Comparison of ENCODE assay signal across 8 cellular contexts in the genomic region with DNA sequence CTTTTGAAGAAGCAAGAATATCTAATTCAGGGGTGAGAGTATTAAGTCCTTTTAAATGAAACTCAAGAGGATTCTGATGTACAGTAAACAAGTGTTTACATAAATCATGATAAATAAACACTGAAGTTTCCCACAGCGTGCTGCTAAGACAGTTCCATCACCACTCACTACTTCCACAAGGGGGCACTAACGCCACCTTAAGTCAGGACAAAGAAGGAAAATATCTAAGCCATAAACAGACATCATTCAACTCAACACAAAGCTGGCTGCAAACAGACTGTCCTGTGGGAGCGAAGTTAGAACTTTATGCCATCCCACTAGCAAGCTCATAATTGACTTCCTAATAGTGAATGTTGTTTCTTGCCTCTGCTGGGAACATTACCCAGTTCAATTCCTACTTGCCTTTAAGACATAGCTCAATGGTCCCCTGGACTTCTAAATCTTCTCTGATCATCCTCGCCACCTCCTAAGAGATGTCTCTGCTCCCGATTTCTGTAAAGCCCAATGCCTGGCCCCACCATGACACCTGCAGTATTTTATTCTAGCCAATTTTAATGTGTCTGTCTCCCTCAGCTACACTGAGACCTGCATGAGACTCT. TPM values are rescaled to one million over a fixed set of nuclear protein-coding genes. Genes with fewer than 3 reads are reported as not detected.
DNase-seq lines count a peak whose midpoint lies in the region; ATAC-seq and TF ChIP-seq lines count a peak whose summit lies in the region.

No MANE protein-coding gene starts in this region.

- H3K79me2 ChIP-seq in osteoblast (ENCODE audit: insufficient read depth, low read length) = peaks cover 15% of the 10 kb centered on the region

- peak overlapping the region; percentile 81 for H3K27ac Mint-ChIP-seq in Calu3 (ENCODE audit: unreplicated experiment)

- H3K4me3 Mint-ChIP-seq in Calu3 (ENCODE audit: low read depth, unreplicated experiment) = no peak overlapping the region

- no TSS peak for BruUV-seq in Calu3 (replicated peaks; lab: Mats Ljungman, UMichigan)

- no peaks in the 10 kb centered on the region for H3K27me3 ChIP-seq in Peyer's patch
- H3K27me3 ChIP-seq in osteoblast (ENCODE audit: insufficient read depth, low read length) = no peaks in the 10 kb centered on the region
- no peaks in the 10 kb centered on the region for H3K27me3 ChIP-seq in upper lobe of right lung

- no peak overlapping the region for H3K27ac ChIP-seq in Peyer's patch
- H3K27ac ChIP-seq in osteoblast (ENCODE audit: low read depth, low read length) = no peak overlapping the region
- H3K27ac ChIP-seq in upper lobe of right lung = no peak overlapping the region

- H3K9me3 ChIP-seq in Peyer's patch = no peaks in the 10 kb centered on the region
- H3K9me3 ChIP-seq in osteoblast (ENCODE audit: low read depth, low read length) = no peaks in the 10 kb centered on the region
- H3K9me3 ChIP-seq in upper lobe of right lung = no peaks in the 10 kb centered on the region

- H3K36me3 Mint-ChIP-seq in Calu3 (ENCODE audit: insufficient read depth, unreplicated experiment) = peaks cover 25% of the 10 kb centered on the region

- peak; percentile 74 for DNase-seq in Calu3
- DNase-seq in Jurkat, Clone E6-1 (ENCODE audit: low read depth, low spot score) = peak; percentile 59
- peak in 2 of 3 donors; percentile 70 to 90 for DNase-seq in Peyer's patch
- peak; percentile 23 for DNase-seq in activated T-helper 1 cell treated with Interleukin-2 at 50 U/mL for 16 hours (ENCODE audit: low read depth)
- peak; percentile 85 for DNase-seq in fibroblast of the conjunctiva (ENCODE audit: low read depth)
- DNase-seq in osteoblast (ENCODE audit: insufficient read length, low spot score, missing footprints) = peak; percentile 78
- no peak for DNase-seq in upper lobe of right lung

- TF ChIP-seq POLR2A in Peyer's patch (IDR thresholded peaks at IDR 0.05) = no peak

- H3K4me3 ChIP-seq in Jurkat, Clone E6-1 (ENCODE audit: low read length) = no peak overlapping the region
- H3K4me3 ChIP-seq in Peyer's patch = no peak overlapping the region
- no peak overlapping the region for H3K4me3 ChIP-seq in osteoblast (ENCODE audit: insufficient read depth, low read length)
- no peak overlapping the region for H3K4me3 ChIP-seq in upper lobe of right lung

- no peaks in the 10 kb centered on the region for H4K20me1 ChIP-seq in osteoblast (ENCODE audit: insufficient read depth, low read length)

- H3K4me1 ChIP-seq in Peyer's patch = peaks cover 0 to 10% (median 0%) of the 10 kb centered on the region in 4 donors
- H3K4me1 ChIP-seq in osteoblast (ENCODE audit: insufficient read depth, low read length) = no peaks in the 10 kb centered on the region
- H3K4me1 ChIP-seq in upper lobe of right lung = no peaks in the 10 kb centered on the region

- H3K36me3 ChIP-seq in Peyer's patch = no peaks in the 10 kb centered on the region
- H3K36me3 ChIP-seq in osteoblast (ENCODE audit: insufficient read depth, low read length) = peaks cover 74% of the 10 kb centered on the region
- H3K36me3 ChIP-seq in upper lobe of right lung = no peaks in the 10 kb centered on the region

- H3K9me3 Mint-ChIP-seq in Calu3 (ENCODE audit: low read depth, unreplicated experiment) = no peaks in the 10 kb centered on the region

- no peak overlapping the region for H2AFZ ChIP-seq in osteoblast (ENCODE audit: low read length)

- CTCF ChIA-PET in Calu3 (lab: Charles Lee) = interaction anchor here (0.8 to 3.0 kb wide), 12 partner anchors 10 to 294 kb away, joined by 3 to 50 read pairs (median 6); partner anchors contain the start of gene SERPINE2

- intact Hi-C loops in Calu3 (cut with micrococcal nuclease; ENCODE audit: unreplicated experiment) (loop anchor here (1.0 to 5.0 kb wide), 3 partner anchors 45 to 291 kb away; no protein-coding TSS in a partner anchor), upper lobe of right lung (cut with DNase I) (no loop called here)

- no peaks in the 10 kb centered on the region for H3K27me3 Mint-ChIP-seq in Calu3 (ENCODE audit: unreplicated experiment)

- TF ChIP-seq CTCF in Calu3 (IDR thresholded peaks at IDR 0.05; ENCODE audit: unreplicated experiment) (peak; percentile 72), Peyer's patch (IDR thresholded peaks at IDR 0.05) (peak; percentile 50 to 93 (median 87)), osteoblast (IDR thresholded peaks at IDR 0.05; ENCODE audit: extremely low read depth, low read depth, low read length) (peak; percentile 84), upper lobe of right lung (IDR thresholded peaks at IDR 0.05) (peak; percentile 89)

- ATAC-seq in GM21360 (IDR thresholded peaks at IDR 0.05; ENCODE audit: unreplicated experiment) (peak; percentile 84), upper lobe of right lung (peak; percentile 81)

- H3K4me1 Mint-ChIP-seq in Calu3 (ENCODE audit: low read depth, unreplicated experiment) = peaks cover 33% of the 10 kb centered on the region

- no peak overlapping the region for H3K4me2 ChIP-seq in osteoblast (ENCODE audit: insufficient read depth, low read length)

RNA-seq across cellular contexts. Expression of gene MRPL44, which starts 36.5 kb away (rescaled TPM):
- 32.7 and 39.5 TPM in 2 replicates for total RNA-seq in Calu3 (2022)
- 32.5 TPM for polyA plus RNA-seq in Jurkat, Clone E6-1 (2012; ENCODE audit: insufficient read depth, insufficient read length)
- 10 to 100 TPM; 17.6 to 36.3 (median 22.2) TPM for total RNA-seq in Peyer's patch
- 26.2 and 29.3 TPM in 2 replicates for total RNA-seq in osteoblast
- total RNA-seq in upper lobe of right lung = 18.9 TPM

RNA-seq across cellular contexts. Expression of gene SERPINE2, which starts 45.4 kb away (rescaled TPM):
- total RNA-seq in Calu3 (2022) (34.7 and 39.7 TPM in 2 replicates), Peyer's patch (10 to 100 TPM in 3 of 4 donors, 1 to 10 TPM in 1; 2.8 to 19.8 (median 15.5) TPM), osteoblast (658 and 835 TPM in 2 replicates), upper lobe of right lung (7.3 TPM)
- 27.9 TPM for polyA plus RNA-seq in Jurkat, Clone E6-1 (2012; ENCODE audit: insufficient read depth, insufficient read length)

RNA-seq across cellular contexts. Expression of gene WDFY1, which starts 48.6 kb away (rescaled TPM):
- total RNA-seq in Calu3 (2022) (37.5 and 43.8 TPM in 2 replicates), Peyer's patch (10 to 100 TPM; 36.9 to 82.0 (median 65.0) TPM), osteoblast (74.6 and 83.4 TPM in 2 replicates), upper lobe of right lung (50.1 TPM)
- polyA plus RNA-seq in Jurkat, Clone E6-1 (2012; ENCODE audit: insufficient read depth, insufficient read length) = 24.4 TPM

Comparison
In these comparisons a context has a peak if more than half of its experiments do, and no peak if none do; other contexts are left out.
1. RNA of gene SERPINE2, which starts 45.4 kb away (total RNA-seq): 658 to 835 TPM in osteoblast; 34.7 to 39.7 TPM in Calu3, 2.8 to 19.8 TPM in Peyer's patch and 7.3 TPM in upper lobe of right lung (single experiment); every median in the first group is over 10 times any median in the second.
2. Peak in every context shown above with its lines, with median percentiles within 50 percentile points of each other: CTCF ChIP-seq.